In genomic region chr2:139031722-139032121, GRCh38 we compare ENCODE assay signal across 9 cellular contexts.
DNase-seq lines count a peak whose midpoint lies in the region; ATAC-seq and TF ChIP-seq lines count a peak whose summit lies in the region.
"Had no signal": no experiment of that assay in that cellular context is flagged by ENCODE, and none has a peak within 500 bp of the region (broad histone marks: within the 10 kb centered on the region; RNA-seq: fewer than 3 reads in every experiment).

No MANE protein-coding gene starts in this region.

- in situ Hi-C loops in GM23248 (cut with MboI) = no loop called here

- no peaks in the 10 kb centered on the region for H3K4me1 ChIP-seq in GM23248 (ENCODE audit: insufficient read depth)
- H3K4me1 ChIP-seq: psoas muscle had no signal

- POLR2A ChIA-PET in HEK293T (lab: Yijun Ruan, JAX) = no interaction called here

- no peak overlapping the region for H3K4me2 ChIP-seq in GM23248 (ENCODE audit: unreplicated experiment)

- no peaks in the 10 kb centered on the region for H3K9me2 ChIP-seq in GM23248 (ENCODE audit: insufficient read depth)

- no peaks in the 10 kb centered on the region for H3K27me3 Mint-ChIP-seq in stimulated activated naive CD8-positive, alpha-beta T cell treated with anti-CD3 and anti-CD28 coated beads, Interleukin-15, amount 100 ng/mL, for 72 hours

- H3K9me3 ChIP-seq in GM23248 (ENCODE audit: low read depth) = no peaks in the 10 kb centered on the region
- H3K9me3 ChIP-seq: psoas muscle had no signal

- no peaks in the 10 kb centered on the region for H3K4me1 Mint-ChIP-seq in stimulated activated naive CD8-positive, alpha-beta T cell treated with anti-CD3 and anti-CD28 coated beads, Interleukin-15, amount 100 ng/mL, for 72 hours

- no peaks in the 10 kb centered on the region for H3F3A ChIP-seq in GM23248 (ENCODE audit: insufficient read depth)

- DNase-seq in ELR (ENCODE audit: low read depth) (peak; percentile 19), HEK293T (ENCODE audit: extremely low spot score) (peak; percentile 31), NCI-H2171 treated with DMSO at 0.1 percent for 48 hours (lab: John Stamatoyannopoulos, UW) (peak; percentile 68), glomerular visceral epithelial cell (ENCODE audit: extremely low spot score) (peak; percentile 61), hepatic stellate cell (ENCODE audit: low spot score) (no peak), GM23248 (no peak)
- no peak for DNase-seq in stimulated activated naive CD8-positive, alpha-beta T cell treated with anti-CD3 and anti-CD28 coated beads, Interleukin-15, amount 100 ng/mL, for 72 hours
- DNase-seq: psoas muscle had no signal

- ATAC-seq in GM21529 (IDR thresholded peaks at IDR 0.05; ENCODE audit: unreplicated experiment) = no peak
- ATAC-seq in stimulated activated naive CD8-positive, alpha-beta T cell treated with anti-CD3 and anti-CD28 coated beads, Interleukin-15, amount 100 ng/mL, for 72 hours = no peak
- ATAC-seq: psoas muscle had no signal

- H3K36me3 ChIP-seq in GM23248 (ENCODE audit: low read depth) = no peaks in the 10 kb centered on the region

- CTCF ChIA-PET in HEK293T (lab: Yijun Ruan, JAX) = interaction anchor here (1.4 kb wide), 1 partner anchor 111 kb away, joined by 4 read pairs; no protein-coding TSS in a partner anchor

- no peak overlapping the region for H2AFZ ChIP-seq in GM23248

- no peaks in the 10 kb centered on the region for H3K27me3 ChIP-seq in GM23248 (replicated peaks; ENCODE audit: insufficient read depth)

- H3K9ac ChIP-seq in GM23248 = no peak overlapping the region

- no peak overlapping the region for H3K4me3 Mint-ChIP-seq in stimulated activated naive CD8-positive, alpha-beta T cell treated with anti-CD3 and anti-CD28 coated beads, Interleukin-15, amount 100 ng/mL, for 72 hours

- no peaks in the 10 kb centered on the region for H4K20me1 ChIP-seq in GM23248 (ENCODE audit: insufficient read depth)

- H3K4me3 ChIP-seq in GM23248 = no peak overlapping the region
- H3K4me3 ChIP-seq: psoas muscle had no signal

- no peak overlapping the region for H3K27ac ChIP-seq in GM23248
- H3K27ac ChIP-seq: psoas muscle had no signal

- no peak overlapping the region for H3K27ac Mint-ChIP-seq in stimulated activated naive CD8-positive, alpha-beta T cell treated with anti-CD3 and anti-CD28 coated beads, Interleukin-15, amount 100 ng/mL, for 72 hours

- peaks cover 7 to 8% of the 10 kb centered on the region in 2 donors for H3K9me3 Mint-ChIP-seq in stimulated activated naive CD8-positive, alpha-beta T cell treated with anti-CD3 and anti-CD28 coated beads, Interleukin-15, amount 100 ng/mL, for 72 hours

- no peaks in the 10 kb centered on the region for H3K79me2 ChIP-seq in GM23248 (ENCODE audit: insufficient read depth)

TF ChIP-seq in HEK293T, 16 proteins besides CTCF, POLR2A, EP300 and RAD21:
- TF ChIP-seq HDGF (IDR thresholded peaks at IDR 0.05; ENCODE audit: borderline replicate concordance) (no peak), BHLHE40 (IDR thresholded peaks at IDR 0.05; ENCODE audit: borderline replicate concordance) (no peak), TARDBP (IDR thresholded peaks at IDR 0.05) (no peak), NFRKB (IDR thresholded peaks at IDR 0.05) (no peak), CTBP1 (IDR thresholded peaks at IDR 0.05; ENCODE audit: borderline replicate concordance) (no peak), ELF4 (IDR thresholded peaks at IDR 0.05) (no peak), FOXA1 (IDR thresholded peaks at IDR 0.05) (no peak), FOXM1 (IDR thresholded peaks at IDR 0.05; ENCODE audit: borderline replicate concordance) (no peak), LEF1 (IDR thresholded peaks at IDR 0.05; ENCODE audit: borderline replicate concordance) (no peak), ZNF384 (IDR thresholded peaks at IDR 0.05) (no peak), SP1 (IDR thresholded peaks at IDR 0.05) (no peak), PKNOX1 (IDR thresholded peaks at IDR 0.05) (no peak), L3MBTL2 (conservative IDR thresholded peaks at IDR 0.05) (no peak), ARNT (IDR thresholded peaks at IDR 0.05) (no peak), SUZ12 (IDR thresholded peaks at IDR 0.05) (no peak)

Comparison
In these comparisons a context has a peak if more than half of its experiments do, and no peak if none do; other contexts are left out.
1. DNase-seq: peak in ELR (single experiment), HEK293T (single experiment), NCI-H2171 treated with DMSO at 0.1 percent for 48 hours (single experiment) and glomerular visceral epithelial cell (single experiment); none in hepatic stellate cell (single experiment), GM23248 (single experiment) and stimulated activated naive CD8-positive, alpha-beta T cell treated with anti-CD3 and anti-CD28 coated beads, Interleukin-15, amount 100 ng/mL, for 72 hours (0 of 2).